11 cellular contexts compared by ENCODE assay signal in the genomic region with DNA sequence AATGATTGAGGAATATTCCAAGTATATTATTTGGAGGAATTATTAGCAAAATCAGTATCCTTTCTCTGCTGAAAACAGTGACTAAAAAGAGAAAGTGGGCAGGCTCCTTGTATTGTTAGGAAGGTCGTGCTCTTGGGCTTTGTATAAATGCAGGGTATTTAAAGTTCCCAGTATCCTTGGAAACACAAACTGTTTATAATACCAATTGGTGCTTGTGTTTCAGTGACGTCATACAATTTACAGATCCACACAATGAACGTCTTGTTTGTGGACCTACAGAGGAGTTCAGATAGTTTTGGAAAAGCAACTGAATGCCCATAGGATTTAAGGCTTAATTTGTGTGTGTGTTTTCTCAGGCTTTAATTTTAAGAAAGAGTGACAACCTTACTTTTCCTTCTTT.
A peak's percentile ranks its signal among the peaks of the same experiment; 100 is the strongest.
DNase-seq lines count a peak whose midpoint lies in the region; ATAC-seq and TF ChIP-seq lines count a peak whose summit lies in the region.
"Had no signal": no experiment of that assay in that cellular context is flagged by ENCODE, and none has a peak within 500 bp of the region (broad histone marks: within the 10 kb centered on the region; RNA-seq: fewer than 3 reads in every experiment).

No MANE protein-coding gene starts in this region.

- peaks cover 16% of the 10 kb centered on the region for H3K79me2 ChIP-seq in smooth muscle cell (ENCODE audit: low read depth)

- intact Hi-C loops in activated T-helper 1 cell treated with anti-CD3 and anti-CD28 coated beads, Interleukin-12 subunit alpha, Interleukin-12 subunit beta, Interleukin-2, Interleukin-4 antibody, amounts not matched to agents 30 ng/mL and 10 ng/mL and 1 ng/mL, durations not matched to agents 14 hours and 24 hours and 36 hours (cut with micrococcal nuclease) = no loop called here

- no peaks in the 10 kb centered on the region for H3K27me3 ChIP-seq in smooth muscle cell (ENCODE audit: low read depth)

- H3K4me1 Mint-ChIP-seq in activated T-helper 1 cell treated with anti-CD3 and anti-CD28 coated beads, Interleukin-12 subunit alpha, Interleukin-12 subunit beta, Interleukin-2, Interleukin-4 antibody, amounts not matched to agents 30 ng/mL and 10 ng/mL and 1 ng/mL, durations not matched to agents 14 hours and 24 hours and 36 hours (ENCODE audit: low read depth) = no peaks in the 10 kb centered on the region
- H3K4me1 Mint-ChIP-seq: activated naive CD8-positive, alpha-beta T cell treated with anti-CD3 and anti-CD28 coated beads, Interleukin-2, amount 10 ng/mL, durations not matched to agents 7 days and 5 days had no signal

- TF ChIP-seq CTCF in WI38 (IDR thresholded peaks at IDR 0.05; ENCODE audit: low read depth, low read length) = no peak
- no peak for TF ChIP-seq CTCF in smooth muscle cell (IDR thresholded peaks at IDR 0.05; ENCODE audit: borderline replicate concordance, insufficient read depth, poor library complexity, severe bottlenecking)

- H3K4me1 ChIP-seq in smooth muscle cell (ENCODE audit: low read depth) = peaks cover 25% of the 10 kb centered on the region

- H3K4me3 Mint-ChIP-seq in activated T-helper 1 cell treated with anti-CD3 and anti-CD28 coated beads, Interleukin-12 subunit alpha, Interleukin-12 subunit beta, Interleukin-2, Interleukin-4 antibody, amounts not matched to agents 30 ng/mL and 10 ng/mL and 1 ng/mL, durations not matched to agents 14 hours and 24 hours and 36 hours = no peak overlapping the region
- H3K4me3 Mint-ChIP-seq: activated naive CD8-positive, alpha-beta T cell treated with anti-CD3 and anti-CD28 coated beads, Interleukin-2, amount 10 ng/mL, durations not matched to agents 7 days and 5 days had no signal

- peak overlapping the region; percentile 1; the same call in 1 of the 2 replicates for H3K4me3 ChIP-seq in WI38 (ENCODE audit: low read depth, low read length)
- peak overlapping the region; percentile 2 for H3K4me3 ChIP-seq in smooth muscle cell

- H3K9me3 Mint-ChIP-seq in activated T-helper 1 cell treated with anti-CD3 and anti-CD28 coated beads, Interleukin-12 subunit alpha, Interleukin-12 subunit beta, Interleukin-2, Interleukin-4 antibody, amounts not matched to agents 30 ng/mL and 10 ng/mL and 1 ng/mL, durations not matched to agents 14 hours and 24 hours and 36 hours = peaks cover 3% of the 10 kb centered on the region

- H3K36me3 Mint-ChIP-seq in activated T-helper 1 cell treated with anti-CD3 and anti-CD28 coated beads, Interleukin-12 subunit alpha, Interleukin-12 subunit beta, Interleukin-2, Interleukin-4 antibody, amounts not matched to agents 30 ng/mL and 10 ng/mL and 1 ng/mL, durations not matched to agents 14 hours and 24 hours and 36 hours (ENCODE audit: low read depth) = no peaks in the 10 kb centered on the region
- H3K36me3 Mint-ChIP-seq: activated naive CD8-positive, alpha-beta T cell treated with anti-CD3 and anti-CD28 coated beads, Interleukin-2, amount 10 ng/mL, durations not matched to agents 7 days and 5 days had no signal

- H3K36me3 ChIP-seq in smooth muscle cell (ENCODE audit: low read depth) = no peaks in the 10 kb centered on the region

- peak overlapping the region; percentile 93 for H3K27ac ChIP-seq in smooth muscle cell (ENCODE audit: low read depth)

- H4K20me1 ChIP-seq in smooth muscle cell (ENCODE audit: low read depth) = no peaks in the 10 kb centered on the region

- peak overlapping the region; percentile 36 for H2AFZ ChIP-seq in smooth muscle cell (ENCODE audit: low read depth)

- peaks cover 8% of the 10 kb centered on the region for H3F3A ChIP-seq in smooth muscle cell (ENCODE audit: low read depth)

- no peaks in the 10 kb centered on the region for H3K27me3 Mint-ChIP-seq in activated T-helper 1 cell treated with anti-CD3 and anti-CD28 coated beads, Interleukin-12 subunit alpha, Interleukin-12 subunit beta, Interleukin-2, Interleukin-4 antibody, amounts not matched to agents 30 ng/mL and 10 ng/mL and 1 ng/mL, durations not matched to agents 14 hours and 24 hours and 36 hours (ENCODE audit: insufficient read depth)
- H3K27me3 Mint-ChIP-seq: activated naive CD8-positive, alpha-beta T cell treated with anti-CD3 and anti-CD28 coated beads, Interleukin-2, amount 10 ng/mL, durations not matched to agents 7 days and 5 days had no signal

- H3K4me2 ChIP-seq in smooth muscle cell = peak overlapping the region; percentile 70

- WGBS in smooth muscle cell (ENCODE audit: low lambda C conversion rate) = 6% methylated on average over 3 of the region's 3 CpGs

- H3K27ac Mint-ChIP-seq in activated T-helper 1 cell treated with anti-CD3 and anti-CD28 coated beads, Interleukin-12 subunit alpha, Interleukin-12 subunit beta, Interleukin-2, Interleukin-4 antibody, amounts not matched to agents 30 ng/mL and 10 ng/mL and 1 ng/mL, durations not matched to agents 14 hours and 24 hours and 36 hours = no peak overlapping the region
- H3K27ac Mint-ChIP-seq: activated naive CD8-positive, alpha-beta T cell treated with anti-CD3 and anti-CD28 coated beads, Interleukin-2, amount 10 ng/mL, durations not matched to agents 7 days and 5 days had no signal

- ATAC-seq in left lobe of liver = no peak
- no peak for ATAC-seq in GM21515 (IDR thresholded peaks at IDR 0.05; ENCODE audit: unreplicated experiment)

- H3K9me3 ChIP-seq in smooth muscle cell (replicated peaks; ENCODE audit: low read depth) = no peaks in the 10 kb centered on the region

- DNase-seq in NCI-H1417 (lab: John Stamatoyannopoulos, UW) (peak in 2 of 3 experiments; percentile 2 to 39), NCI-H1417 treated with DMSO at 0.1 percent for 48 hours (lab: John Stamatoyannopoulos, UW) (no peak), foreskin melanocyte (peak; percentile 97), smooth muscle cell (lab: John Stamatoyannopoulos, UW; ENCODE audit: unreplicated experiment) (no peak), left lobe of liver (ENCODE audit: low spot score) (no peak)
- DNase-seq in activated T-helper 1 cell treated with anti-CD3 and anti-CD28 coated beads, Interleukin-12 subunit alpha, Interleukin-12 subunit beta, Interleukin-2, Interleukin-4 antibody, amounts not matched to agents 30 ng/mL and 10 ng/mL and 1 ng/mL, durations not matched to agents 14 hours and 24 hours and 36 hours (ENCODE audit: low spot score) = no peak
- DNase-seq: activated naive CD8-positive, alpha-beta T cell treated with anti-CD3 and anti-CD28 coated beads, Interleukin-2, amount 10 ng/mL, durations not matched to agents 7 days and 5 days; NCI-H1092; RPMI8226 had no signal

- peak overlapping the region; percentile 91 for H3K9ac ChIP-seq in smooth muscle cell (ENCODE audit: low read depth)

Comparison
In these comparisons a context has a peak if more than half of its experiments do, and no peak if none do; other contexts are left out.
1. DNase-seq: peak in NCI-H1417 (2 of 3) and foreskin melanocyte (single experiment); none in NCI-H1417 treated with DMSO at 0.1 percent for 48 hours (single experiment), smooth muscle cell (single experiment), left lobe of liver (single experiment) and activated T-helper 1 cell treated with anti-CD3 and anti-CD28 coated beads, Interleukin-12 subunit alpha, Interleukin-12 subunit beta, Interleukin-2, Interleukin-4 antibody, amounts not matched to agents 30 ng/mL and 10 ng/mL and 1 ng/mL, durations not matched to agents 14 hours and 24 hours and 36 hours (single experiment).